ENCODE assay signal across 20 cellular contexts in the genomic region with DNA sequence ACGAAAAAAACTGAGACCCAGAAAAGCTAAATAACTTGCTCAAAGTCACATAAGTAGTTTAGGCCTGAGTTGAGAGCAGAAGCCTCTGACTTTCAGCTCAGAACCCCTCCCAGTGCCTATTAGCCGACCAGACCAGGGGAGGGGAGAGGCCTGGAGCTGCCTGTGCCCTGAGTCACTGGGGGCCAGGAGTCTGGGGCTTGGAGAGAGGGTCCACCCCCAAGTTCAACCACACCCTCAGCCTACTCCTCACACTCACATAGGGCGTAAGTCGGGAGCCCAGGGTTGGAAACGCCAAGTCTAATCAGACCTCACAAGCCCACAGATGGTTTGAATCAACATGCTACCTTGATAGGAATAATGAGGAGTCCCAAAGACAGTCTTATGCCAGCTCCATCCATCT. TPM values are rescaled to one million over a fixed set of nuclear protein-coding genes. Genes with fewer than 3 reads are reported as not detected.
DNase-seq lines count a peak whose midpoint lies in the region; FAIRE-seq and TF ChIP-seq lines count a peak whose summit lies in the region.
"Had no signal": no experiment of that assay in that cellular context is flagged by ENCODE, and none has a peak within 500 bp of the region (broad histone marks: within the 10 kb centered on the region; RNA-seq: fewer than 3 reads in every experiment).

No MANE protein-coding gene starts in this region.

- H3K27ac ChIP-seq in H1 (ENCODE audit: low read depth, low read length) = no peak overlapping the region
- no peak overlapping the region for H3K27ac ChIP-seq in mesendoderm (ENCODE audit: low read depth, low read length)
- H3K27ac ChIP-seq in smooth muscle cell (ENCODE audit: low read depth) = no peak overlapping the region
- H3K27ac ChIP-seq: 22Rv1, SJCRH30 had no signal

- H3K4me2 ChIP-seq in H1 (ENCODE audit: insufficient read depth in 1 of 2, low read depth in 2 of 2, low read length in 2 of 2) (no peak overlapping the region), mesendoderm (ENCODE audit: low read length) (no peak overlapping the region), smooth muscle cell (peak overlapping the region; percentile 27)

- no peak overlapping the region for H3K14ac ChIP-seq in H1 (ENCODE audit: insufficient read length)

- no peak overlapping the region for H3K4me3 ChIP-seq in H1 (ENCODE audit: extremely low read depth in 1 of 4, insufficient read depth in 2 of 4, low read depth in 3 of 4, low read length in 4 of 4)
- no peak overlapping the region for H3K4me3 ChIP-seq in mesendoderm (ENCODE audit: low read length)
- no peak overlapping the region for H3K4me3 ChIP-seq in smooth muscle cell
- H3K4me3 ChIP-seq: SJCRH30 had no signal

- no peaks in the 10 kb centered on the region for H3K36me3 Mint-ChIP-seq in MCF 10A (ENCODE audit: insufficient read depth, unreplicated experiment)
- no peaks in the 10 kb centered on the region for H3K36me3 Mint-ChIP-seq in HFFc6 (ENCODE audit: low read depth)
- H3K36me3 Mint-ChIP-seq: CD4-positive, CD25-positive, alpha-beta regulatory T cell had no signal

- H4K20me1 ChIP-seq in H1 (replicated peaks in 1 of 2; ENCODE audit: control insufficient read depth in 1 of 2, insufficient read depth in 2 of 2, low read length in 2 of 2) (no peaks in the 10 kb centered on the region), smooth muscle cell (ENCODE audit: low read depth) (no peaks in the 10 kb centered on the region)

- no peak overlapping the region; the same call in 1 of the 2 replicates for H2BK15ac ChIP-seq in H1 (ENCODE audit: low read length)
- no peak overlapping the region for H2BK15ac ChIP-seq in mesendoderm (replicated peaks; ENCODE audit: low read depth)

- H2BK5ac ChIP-seq in H1 (ENCODE audit: low read depth, low read length) (no peak overlapping the region), mesendoderm (ENCODE audit: low read length) (no peak overlapping the region)

- H3K9ac ChIP-seq in H1 (replicated peaks in 1 of 4; ENCODE audit: extremely low read depth in 1 of 4, low read depth in 3 of 4, low read length in 3 of 4) (no peak overlapping the region), mesendoderm (ENCODE audit: low read length) (no peak overlapping the region), smooth muscle cell (ENCODE audit: low read depth) (no peak overlapping the region)

- no TSS peak for BruUV-seq in MCF 10A (replicated peaks; lab: Mats Ljungman, UMichigan)

- H3K9me3 Mint-ChIP-seq in MCF 10A (ENCODE audit: unreplicated experiment) (no peaks in the 10 kb centered on the region), HFFc6 (no peaks in the 10 kb centered on the region)

- TF ChIP-seq EP300 in H1 (IDR thresholded peaks at IDR 0.05; ENCODE audit: borderline replicate concordance in 1 of 2, low read depth in 2 of 2, low read length in 2 of 2) = no peak

- TF ChIP-seq CTCF in H1 (IDR thresholded peaks at IDR 0.05; ENCODE audit: control extremely low read depth in 1 of 3, insufficient read depth in 1 of 3, low read depth in 1 of 3, low read length in 3 of 3) = no peak
- TF ChIP-seq CTCF in smooth muscle cell (IDR thresholded peaks at IDR 0.05; ENCODE audit: borderline replicate concordance, insufficient read depth, poor library complexity, severe bottlenecking) = no peak
- TF ChIP-seq CTCF in MCF 10A (IDR thresholded peaks at IDR 0.05; ENCODE audit: unreplicated experiment) = no peak
- TF ChIP-seq CTCF in HFFc6 (IDR thresholded peaks at IDR 0.05) = no peak

- H3K36me3 ChIP-seq in H1 (ENCODE audit: control insufficient read depth in 2 of 4, insufficient read depth in 4 of 4, low read length in 3 of 4) (no peaks in the 10 kb centered on the region), mesendoderm (ENCODE audit: control insufficient read depth, insufficient read depth, low read length) (no peaks in the 10 kb centered on the region), smooth muscle cell (ENCODE audit: low read depth) (no peaks in the 10 kb centered on the region)
- H3K36me3 ChIP-seq: SJCRH30 had no signal

- no peak for TF ChIP-seq RAD21 in H1 (IDR thresholded peaks at IDR 0.05 in 1 of 2, conservative IDR thresholded peaks at IDR 0.05 in 1 of 2; ENCODE audit: low read depth in 2 of 2, low read length in 2 of 2)

- H3K27me3 Mint-ChIP-seq in MCF 10A (ENCODE audit: insufficient read depth, unreplicated experiment) (no peaks in the 10 kb centered on the region), HFFc6 (ENCODE audit: insufficient read depth) (peaks cover 14% of the 10 kb centered on the region)

- H3K27me3 ChIP-seq in H1 (replicated peaks in 1 of 4; ENCODE audit: control insufficient read depth in 3 of 4, extremely low read depth in 1 of 4, insufficient read depth in 3 of 4, low read length in 3 of 4) (peaks cover 0 to 12% (median 6%) of the 10 kb centered on the region in 4 experiments; a peak in 3 of 7 replicates), mesendoderm (ENCODE audit: insufficient read depth, low read length, poor library complexity) (no peaks in the 10 kb centered on the region), smooth muscle cell (ENCODE audit: low read depth) (no peaks in the 10 kb centered on the region)
- H3K27me3 ChIP-seq: SJCRH30 had no signal

- POLR2A ChIA-PET in H1 (lab: Charles Lee; ENCODE audit: partially characterized antibody) = interaction anchor here (1.0 to 5.9 kb wide), 3 partner anchors 13 to 20 kb away, joined by 3 to 46 read pairs (median 3); partner anchors contain the start of gene PKDCC
- POLR2A ChIA-PET in MCF 10A (lab: Yijun Ruan, JAX) = no interaction called here

- no peak for FAIRE-seq in H1 (lab: Jason Lieb, UNC)

- peak; percentile 28 for DNase-seq in DMS 273 (lab: John Stamatoyannopoulos, UW; ENCODE audit: unreplicated experiment)
- no peak for DNase-seq in DMS 273 treated with DMSO at 0.1 percent for 48 hours (lab: John Stamatoyannopoulos, UW)
- no peak for DNase-seq in H1 (ENCODE audit: low read depth in 1 of 2, low spot score in 2 of 2)
- peak; percentile 51 for DNase-seq in mesendoderm
- DNase-seq in smooth muscle cell (lab: John Stamatoyannopoulos, UW; ENCODE audit: unreplicated experiment) = no peak
- DNase-seq in cerebellar cortex (ENCODE audit: low spot score) = no peak
- DNase-seq in MCF 10A (ENCODE audit: unreplicated experiment) = no peak
- no peak for DNase-seq in HFFc6
- DNase-seq: CD4-positive, CD25-positive, alpha-beta regulatory T cell; DMS53; H9; Kasumi-1; MM.1S; NCI-H1092; NCI-H1436 treated with DMSO at 0.1 percent for 48 hours; NCI-H2029 treated with DMSO at 0.1 percent for 48 hours; NCI-H2171; NCI-H526; SJCRH30 had no signal

- CTCF ChIA-PET in H1 (lab: Charles Lee; ENCODE audit: partially characterized antibody) (interaction anchor here (0.6 to 3.7 kb wide), 13 partner anchors 11 to 166 kb away, joined by 3 to 28 read pairs (median 4); partner anchors contain the start of gene PKDCC), MCF 10A (lab: Yijun Ruan, JAX) (interaction anchor here (0.6 to 0.9 kb wide), 3 partner anchors 100 to 343 kb away, joined by 3 to 4 read pairs (median 3); no protein-coding TSS in a partner anchor)

- 84% methylated on average over 5 of the region's 5 CpGs; no CpG with 5 or more reads in 1 of the 2 experiments for WGBS in H1 (ENCODE audit: extremely low coverage in 1 of 2, insufficient coverage in 1 of 2, insufficient read length in 1 of 2, insufficient replicate concordance in 2 of 2, low coverage in 1 of 2, low lambda C conversion rate in 2 of 2, missing lambda C conversion rate in 1 of 2), 2 experiments
- no CpG with 5 or more reads among the region's 5 CpGs for WGBS in mesendoderm (ENCODE audit: extremely low coverage, insufficient coverage, low lambda C conversion rate)
- 36% methylated on average over 5 of the region's 5 CpGs for WGBS in smooth muscle cell (ENCODE audit: low lambda C conversion rate)

- H3K18ac ChIP-seq in H1 (ENCODE audit: extremely low read depth, low read length) (no peak overlapping the region), mesendoderm (ENCODE audit: low read length) (no peak overlapping the region)

- H3K79me1 ChIP-seq in H1 (ENCODE audit: low read depth, low read length) = no peaks in the 10 kb centered on the region
- H3K79me1 ChIP-seq in mesendoderm (ENCODE audit: low read length) = no peaks in the 10 kb centered on the region

- H3K4me3 Mint-ChIP-seq in MCF 10A (ENCODE audit: unreplicated experiment) = no peak overlapping the region
- no peak overlapping the region for H3K4me3 Mint-ChIP-seq in HFFc6
- H3K4me3 Mint-ChIP-seq: CD4-positive, CD25-positive, alpha-beta regulatory T cell; H9 had no signal

- H4K91ac ChIP-seq in H1 (replicated peaks; ENCODE audit: insufficient read length, low read length) = no peak overlapping the region

- H3K79me2 ChIP-seq in H1 (ENCODE audit: control insufficient read depth in 1 of 2, insufficient read depth in 2 of 2, low read length in 2 of 2) = no peaks in the 10 kb centered on the region
- no peaks in the 10 kb centered on the region for H3K79me2 ChIP-seq in mesendoderm (ENCODE audit: control insufficient read depth, insufficient read depth, low read length)
- H3K79me2 ChIP-seq in smooth muscle cell (ENCODE audit: low read depth) = no peaks in the 10 kb centered on the region

- H2BK20ac ChIP-seq in H1 (ENCODE audit: low read length) = peak overlapping the region; percentile 54; the same call in 1 of the 2 replicates

- no peak overlapping the region for H2AFZ ChIP-seq in H1 (ENCODE audit: low read length)
- H2AFZ ChIP-seq in smooth muscle cell (ENCODE audit: low read depth) = no peak overlapping the region

- H3K4ac ChIP-seq in H1 (replicated peaks; ENCODE audit: insufficient read length, low read depth, low read length) (no peak overlapping the region), mesendoderm (ENCODE audit: low read depth, low read length) (no peak overlapping the region)

- H2AK5ac ChIP-seq in H1 (ENCODE audit: low read depth, low read length) (no peak overlapping the region), mesendoderm (ENCODE audit: low read length) (no peak overlapping the region)

- H3K4me1 Mint-ChIP-seq in MCF 10A (ENCODE audit: insufficient read depth, unreplicated experiment) (no peaks in the 10 kb centered on the region), HFFc6 (ENCODE audit: low read depth) (no peaks in the 10 kb centered on the region)
- H3K4me1 Mint-ChIP-seq: CD4-positive, CD25-positive, alpha-beta regulatory T cell had no signal

- no peak overlapping the region for H2BK120ac ChIP-seq in H1 (replicated peaks; ENCODE audit: low read depth, low read length)
- no peak overlapping the region for H2BK120ac ChIP-seq in mesendoderm (ENCODE audit: low read depth, low read length)

- peaks cover 9 to 23% (median 18%) of the 10 kb centered on the region in 4 experiments for H3K4me1 ChIP-seq in H1 (replicated peaks in 1 of 4; ENCODE audit: control insufficient read depth in 3 of 4, insufficient read depth in 4 of 4, low read length in 3 of 4)
- peaks cover 11% of the 10 kb centered on the region for H3K4me1 ChIP-seq in mesendoderm (ENCODE audit: control insufficient read depth, low read depth, low read length)
- peaks cover 19% of the 10 kb centered on the region for H3K4me1 ChIP-seq in smooth muscle cell (ENCODE audit: low read depth)

- H3K23ac ChIP-seq in H1 (ENCODE audit: insufficient read length) (no peak overlapping the region), mesendoderm (ENCODE audit: low read length) (no peak overlapping the region)

- intact Hi-C loops in MCF 10A (cut with micrococcal nuclease) = no loop called here

- no peak overlapping the region for H4K5ac ChIP-seq in H1 (ENCODE audit: insufficient read length, low read depth, low read length)
- no peak overlapping the region for H4K5ac ChIP-seq in mesendoderm (ENCODE audit: low read length)

- H3K56ac ChIP-seq in H1 (replicated peaks; ENCODE audit: insufficient read length, low read depth, low read length) (no peak overlapping the region), mesendoderm (ENCODE audit: low read length) (no peak overlapping the region)

- no peaks in the 10 kb centered on the region for H3F3A ChIP-seq in smooth muscle cell (ENCODE audit: low read depth)

- TF ChIP-seq POLR2A in H1 (IDR thresholded peaks at IDR 0.05; ENCODE audit: control extremely low read depth in 1 of 2, low read depth in 2 of 2, low read length in 2 of 2) = no peak

- no peaks in the 10 kb centered on the region for H3K23me2 ChIP-seq in H1 (ENCODE audit: low read depth, low read length)

- H3K9me3 ChIP-seq in H1 (ENCODE audit: insufficient read depth in 2 of 2, low read depth in 1 of 2, low read length in 1 of 2) (no peaks in the 10 kb centered on the region), smooth muscle cell (replicated peaks; ENCODE audit: low read depth) (no peaks in the 10 kb centered on the region)
- H3K9me3 ChIP-seq: SJCRH30 had no signal

- H3K27ac Mint-ChIP-seq in MCF 10A (ENCODE audit: low read depth, unreplicated experiment) = no peak overlapping the region
- no peak overlapping the region for H3K27ac Mint-ChIP-seq in HFFc6
- H3K27ac Mint-ChIP-seq: H9 had no signal

- H2BK12ac ChIP-seq in H1 (ENCODE audit: low read depth, low read length) = no peak overlapping the region

- no peak overlapping the region for H4K8ac ChIP-seq in H1 (ENCODE audit: extremely low read depth, insufficient read depth, low read length)
- H4K8ac ChIP-seq in mesendoderm (ENCODE audit: low read depth, low read length) = no peak overlapping the region

RNA-seq across cellular contexts. Expression of gene PKDCC, which starts 12.6 kb away (rescaled TPM):
- total RNA-seq in H1 (2021; fragmentation: NEBNext Ultra II Directional; extraction: Animal tissue kit (Norgen Biotek cat#: 25700)) = 48.0 and 49.9 TPM in 2 replicates
- polyA plus RNA-seq in H1 (2011; rRNA removed) = 80.1 and 115 TPM in 2 replicates
- 148 TPM for polyA plus RNA-seq in H1 (2011; cell fraction: cytosol; rRNA removed)
- polyA plus RNA-seq in H1 (2011; cell fraction: nucleus; rRNA removed) = 347 TPM
- polyA plus RNA-seq in H1 (2012, experiment 1 of 2) = 37.2 to 63.9 TPM (median 58.3 TPM) in 4 replicates
- polyA plus RNA-seq in H1 (2012, experiment 2 of 2) = 59.7 TPM
- 8.0 TPM for polyA plus RNA-seq in H1 (2013, experiment 1 of 2)
- polyA plus RNA-seq in H1 (2013, experiment 2 of 2) = 7.8 TPM
- 84.3 and 179 TPM in 2 replicates for polyA minus RNA-seq in H1 (2011; rRNA and poly(A)+ RNA removed)
- 55.0 TPM for polyA minus RNA-seq in H1 (2011; cell fraction: cytosol; rRNA and poly(A)+ RNA removed)
- 79.6 TPM for polyA minus RNA-seq in H1 (2011; cell fraction: nucleus; rRNA and poly(A)+ RNA removed)
- polyA plus RNA-seq in mesendoderm (2013, experiment 1 of 2) = 4.4 TPM
- polyA plus RNA-seq in mesendoderm (2013, experiment 2 of 2) = 4.6 TPM
- total RNA-seq in smooth muscle cell = 15.2 and 22.9 TPM in 2 replicates
- polyA plus RNA-seq in smooth muscle cell = 5.1 and 12.2 TPM in 2 replicates
- 0.49 and 0.96 TPM in 2 replicates for total RNA-seq in MCF 10A (2022)
- total RNA-seq in HFFc6 (2021; fragmentation: NEBNext Ultra II Directional; extraction: Animal tissue kit (Norgen Biotek cat#: 25700)) = not detected
- total RNA-seq: CD4-positive, CD25-positive, alpha-beta regulatory T cell had no signal
- polyA plus RNA-seq: CD4-positive, CD25-positive, alpha-beta regulatory T cell had no signal

Comparison
In these comparisons a context has a peak if more than half of its experiments do, and no peak if none do; other contexts are left out.
1. DNase-seq: peak in DMS 273 (single experiment) and mesendoderm (single experiment); none in DMS 273 treated with DMSO at 0.1 percent for 48 hours (single experiment), H1 (0 of 2), smooth muscle cell (single experiment), cerebellar cortex (single experiment), MCF 10A (single experiment) and HFFc6 (single experiment).